11 cellular contexts compared by ENCODE assay signal in genomic region chr2:58569460-58570185, GRCh38.
DNase-seq lines count a peak whose midpoint lies in the region; ATAC-seq and TF ChIP-seq lines count a peak whose summit lies in the region.
"Had no signal": no experiment of that assay in that cellular context is flagged by ENCODE, and none has a peak within 500 bp of the region (broad histone marks: within the 10 kb centered on the region; RNA-seq: fewer than 3 reads in every experiment).

No MANE protein-coding gene starts in this region.

- H3K27me3 Mint-ChIP-seq in WTC11 (ENCODE audit: low read depth) = no peaks in the 10 kb centered on the region
- peaks cover 2 to 3% of the 10 kb centered on the region in 2 donors for H3K27me3 Mint-ChIP-seq in CD8-positive, alpha-beta memory T cell

- no peak overlapping the region for H3K23ac ChIP-seq in trophoblast cell (ENCODE audit: low read length)

- H3K4ac ChIP-seq in trophoblast cell (ENCODE audit: low read depth, low read length) = no peak overlapping the region

- no peaks in the 10 kb centered on the region for H3K36me3 ChIP-seq in mesodermal cell (ENCODE audit: control insufficient read depth, insufficient read depth, low read length)
- no peaks in the 10 kb centered on the region for H3K36me3 ChIP-seq in CD8-positive, alpha-beta memory T cell (ENCODE audit: insufficient read depth, low read length)
- H3K36me3 ChIP-seq in trophoblast cell (ENCODE audit: control insufficient read depth in 1 of 2, insufficient read depth in 2 of 2, low read length in 2 of 2) = no peaks in the 10 kb centered on the region
- H3K36me3 ChIP-seq: esophagus squamous epithelium, SJCRH30 had no signal

- H3K4me2 ChIP-seq in trophoblast cell (ENCODE audit: low read length) = no peak overlapping the region

- H3K4me1 Mint-ChIP-seq in WTC11 = peaks cover 37% of the 10 kb centered on the region
- peaks cover 5 to 27% (median 8%) of the 10 kb centered on the region in 3 donors for H3K4me1 Mint-ChIP-seq in CD8-positive, alpha-beta memory T cell

- no peaks in the 10 kb centered on the region for H3K36me3 Mint-ChIP-seq in WTC11
- no peaks in the 10 kb centered on the region for H3K36me3 Mint-ChIP-seq in CD8-positive, alpha-beta memory T cell

- no peak overlapping the region for H3K9ac ChIP-seq in trophoblast cell (ENCODE audit: low read length)

- no peak overlapping the region for H3K14ac ChIP-seq in trophoblast cell (ENCODE audit: low read length)

- DNase-seq in WTC11 (ENCODE audit: low spot score) (no peak), NCI-H2171 (lab: John Stamatoyannopoulos, UW) (no peak), trophoblast cell (no peak)
- no peak for DNase-seq in CD8-positive, alpha-beta memory T cell
- DNase-seq: esophagus squamous epithelium, GOT3, SJCRH30 had no signal

- H3K79me1 ChIP-seq in trophoblast cell (ENCODE audit: low read length) = no peaks in the 10 kb centered on the region

- H2BK5ac ChIP-seq in trophoblast cell (ENCODE audit: low read depth, low read length, poor library complexity) = no peak overlapping the region

- no peaks in the 10 kb centered on the region for H3K27me3 ChIP-seq in CD8-positive, alpha-beta memory T cell (ENCODE audit: insufficient read depth, low read length, poor library complexity, severe bottlenecking)
- H3K27me3 ChIP-seq in trophoblast cell (ENCODE audit: insufficient read depth, low read length) = no peaks in the 10 kb centered on the region
- H3K27me3 ChIP-seq: esophagus squamous epithelium, SJCRH30 had no signal

- H3K79me2 ChIP-seq in trophoblast cell (ENCODE audit: control insufficient read depth, insufficient read depth, low read length, poor library complexity) = no peaks in the 10 kb centered on the region

- H3K27ac ChIP-seq in mesodermal cell (ENCODE audit: low read depth, low read length, severe bottlenecking) (peak overlapping the region; percentile 8), trophoblast cell (ENCODE audit: low read depth, low read length) (no peak overlapping the region)
- no peak overlapping the region for H3K27ac ChIP-seq in CD8-positive, alpha-beta memory T cell (ENCODE audit: low read depth, low read length)
- H3K27ac ChIP-seq: esophagus squamous epithelium, SJCRH30 had no signal

- H4K91ac ChIP-seq in trophoblast cell (ENCODE audit: low read depth, low read length) = no peak overlapping the region

- H3K18ac ChIP-seq in trophoblast cell (ENCODE audit: low read length) = no peak overlapping the region

- H3K4me1 ChIP-seq in mesodermal cell (ENCODE audit: control insufficient read depth, insufficient read depth, low read length, poor library complexity, severe bottlenecking) (no peaks in the 10 kb centered on the region), trophoblast cell (ENCODE audit: control insufficient read depth in 1 of 2, insufficient read depth in 2 of 2, low read length in 2 of 2) (no peaks in the 10 kb centered on the region)
- no peaks in the 10 kb centered on the region for H3K4me1 ChIP-seq in CD8-positive, alpha-beta memory T cell (ENCODE audit: insufficient read depth, low read length)
- H3K4me1 ChIP-seq: esophagus squamous epithelium, SJCRH30 had no signal

- H3K4me3 Mint-ChIP-seq in WTC11 = no peak overlapping the region
- no peak overlapping the region for H3K4me3 Mint-ChIP-seq in CD8-positive, alpha-beta memory T cell

- H3K9me3 ChIP-seq in mesodermal cell (ENCODE audit: control insufficient read depth, low read length) (no peaks in the 10 kb centered on the region), trophoblast cell (ENCODE audit: insufficient read depth, low read depth, low read length) (no peaks in the 10 kb centered on the region)
- H3K9me3 ChIP-seq in CD8-positive, alpha-beta memory T cell (ENCODE audit: low read length) = no peaks in the 10 kb centered on the region
- H3K9me3 ChIP-seq: esophagus squamous epithelium, SJCRH30 had no signal

- no peak overlapping the region for H3K27ac Mint-ChIP-seq in WTC11
- H3K27ac Mint-ChIP-seq in CD8-positive, alpha-beta memory T cell = peak overlapping the region in 1 of 8 donors; percentile 26

- H4K12ac ChIP-seq in trophoblast cell (ENCODE audit: low read depth, low read length) = no peak overlapping the region

- H2BK120ac ChIP-seq in trophoblast cell (ENCODE audit: insufficient read depth, low read length, poor library complexity) = no peak overlapping the region

- no peak for TF ChIP-seq CTCF in WTC11 (IDR thresholded peaks at IDR 0.05)

- H2AFZ ChIP-seq in trophoblast cell (ENCODE audit: insufficient read depth, low read length, poor library complexity) = no peak overlapping the region

- no peak overlapping the region for H4K8ac ChIP-seq in trophoblast cell (ENCODE audit: low read depth, low read length)

- H2BK12ac ChIP-seq in trophoblast cell (ENCODE audit: low read length) = no peak overlapping the region

- CTCF ChIA-PET in WTC11 (lab: Charles Lee) = no interaction called here
- CTCF ChIA-PET in CD8-positive, alpha-beta memory T cell (lab: Charles Lee) = no interaction called here

- WGBS in mesodermal cell (ENCODE audit: insufficient coverage in 2 of 2), 2 experiments = 53 to 73% methylated on average over 2 to 3 of the region's 7 CpGs
- no CpG with 5 or more reads among the region's 7 CpGs for WGBS in trophoblast cell (ENCODE audit: extremely low coverage, insufficient coverage, insufficient read length)

- POLR2A ChIA-PET in WTC11 (lab: Charles Lee) = interaction anchor here (0.7 kb wide), 1 partner anchor 33 kb away, joined by 6 read pairs; no protein-coding TSS in a partner anchor
- POLR2A ChIA-PET in CD8-positive, alpha-beta memory T cell (lab: Charles Lee) = no interaction called here

- no peak overlapping the region for H2AK5ac ChIP-seq in trophoblast cell (ENCODE audit: low read length)

- ATAC-seq in GM18867 (IDR thresholded peaks at IDR 0.05; ENCODE audit: unreplicated experiment) (peak; percentile 79), HG03280 (IDR thresholded peaks at IDR 0.05; ENCODE audit: unreplicated experiment) (peak; percentile 67), WTC11 (peak; percentile 23), GM19463 (IDR thresholded peaks at IDR 0.05; ENCODE audit: unreplicated experiment) (no peak)

- H3K9me3 Mint-ChIP-seq in WTC11 = no peaks in the 10 kb centered on the region
- H3K9me3 Mint-ChIP-seq in CD8-positive, alpha-beta memory T cell = peaks cover 0 to 2% (median 0%) of the 10 kb centered on the region in 5 donors

- H3K4me3 ChIP-seq in mesodermal cell (ENCODE audit: extremely low read depth, insufficient read depth, low read length, poor library complexity, severe bottlenecking) (no peak overlapping the region), trophoblast cell (ENCODE audit: low read depth, low read length) (no peak overlapping the region)
- H3K4me3 ChIP-seq in CD8-positive, alpha-beta memory T cell (ENCODE audit: low read length) = no peak overlapping the region
- H3K4me3 ChIP-seq: esophagus squamous epithelium, SJCRH30 had no signal

TF ChIP-seq in WTC11, 78 proteins besides CTCF, POLR2A, EP300 and RAD21 (continues in another document):
- TF ChIP-seq GRHL2 (CRISPR knock-in tag; IDR thresholded peaks at IDR 0.05; ENCODE audit: insufficient replicate concordance, severe bottlenecking) = no peak
- TF ChIP-seq TEAD4 (CRISPR knock-in tag; IDR thresholded peaks at IDR 0.05) = no peak
- no peak for TF ChIP-seq ZNF317 (CRISPR knock-in tag; IDR thresholded peaks at IDR 0.05; ENCODE audit: borderline replicate concordance, low read depth)
- TF ChIP-seq SMAD4 (CRISPR knock-in tag; IDR thresholded peaks at IDR 0.05) = no peak
- no peak for TF ChIP-seq GABPB1 (CRISPR knock-in tag; IDR thresholded peaks at IDR 0.05)
- no peak for TF ChIP-seq RELA (CRISPR knock-in tag; IDR thresholded peaks at IDR 0.05; ENCODE audit: borderline replicate concordance)
- no peak for TF ChIP-seq EMX1 (CRISPR knock-in tag; IDR thresholded peaks at IDR 0.05)
- no peak for TF ChIP-seq ZNF263 (CRISPR knock-in tag; IDR thresholded peaks at IDR 0.05; ENCODE audit: low read depth)
- no peak for TF ChIP-seq SMAD3 (CRISPR knock-in tag; IDR thresholded peaks at IDR 0.05; ENCODE audit: borderline replicate concordance)
- no peak for TF ChIP-seq HMGXB4 (CRISPR knock-in tag; IDR thresholded peaks at IDR 0.05)
- no peak for TF ChIP-seq AR (CRISPR knock-in tag; IDR thresholded peaks at IDR 0.05)
- no peak for TF ChIP-seq NFATC4 (CRISPR knock-in tag; IDR thresholded peaks at IDR 0.05)
- TF ChIP-seq CREB1 (CRISPR knock-in tag; IDR thresholded peaks at IDR 0.05) = no peak
